In the genomic region with DNA sequence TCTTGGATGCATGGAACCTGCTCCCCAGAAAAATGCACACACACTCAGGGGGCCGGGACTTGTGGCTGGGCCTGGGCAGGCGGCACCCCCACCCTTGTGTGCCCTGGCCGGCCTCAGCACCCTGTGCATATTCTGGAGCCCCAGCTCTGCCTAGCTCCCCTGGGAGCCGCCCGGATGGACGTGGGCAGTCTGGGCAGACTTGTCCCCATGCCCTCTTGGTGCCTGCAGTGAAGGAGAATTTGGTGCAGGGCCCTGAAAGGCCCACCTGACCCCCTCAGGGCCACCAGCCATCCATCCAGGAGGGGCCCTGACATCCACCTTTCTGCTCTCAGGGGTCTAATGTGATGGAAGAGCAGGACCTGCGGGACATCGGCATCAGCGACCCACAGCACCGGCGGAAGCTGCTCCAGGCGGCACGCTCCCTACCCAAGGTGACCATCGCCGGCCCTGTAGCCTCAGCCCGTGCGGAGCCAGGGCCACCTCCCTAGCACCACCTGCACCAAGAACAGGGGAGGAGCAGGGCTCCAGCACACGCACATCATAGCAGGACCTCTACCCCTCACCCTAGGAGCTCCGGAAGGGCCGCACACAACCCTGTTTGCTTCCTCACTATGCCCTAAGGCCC, we compare ENCODE assay signal across 20 cellular contexts.
A peak's percentile ranks its signal among the peaks of the same experiment; 100 is the strongest.
DNase-seq lines count a peak whose midpoint lies in the region; ATAC-seq, FAIRE-seq and TF ChIP-seq lines count a peak whose summit lies in the region.
"Had no signal": no experiment of that assay in that cellular context is flagged by ENCODE, and none has a peak within 500 bp of the region (broad histone marks: within the 10 kb centered on the region; RNA-seq: fewer than 3 reads in every experiment).

No MANE protein-coding gene starts in this region.

- H4K91ac ChIP-seq in trophoblast cell (ENCODE audit: low read depth, low read length): no peak overlapping the region

- no peak for TF ChIP-seq POLR2A in right lobe of liver (IDR thresholded peaks at IDR 0.05)
- no peak for TF ChIP-seq POLR2A in HepG2 (IDR thresholded peaks at IDR 0.05; ENCODE audit: insufficient read depth in 1 of 2, low read depth in 2 of 2, low read length in 2 of 2)

- no CpG with 5 or more reads among the region's 20 CpGs for WGBS in right lobe of liver (ENCODE audit: insufficient coverage, low coverage, low lambda C conversion rate, missing lambda C conversion rate)
- WGBS in HepG2 (ENCODE audit: low lambda C conversion rate): 100% methylated on average over 9 of the region's 20 CpGs
- no CpG with 5 or more reads among the region's 20 CpGs for WGBS in trophoblast cell (ENCODE audit: extremely low coverage, insufficient coverage, insufficient read length)
- 96% methylated on average over 20 of the region's 20 CpGs for WGBS in smooth muscle cell (ENCODE audit: low lambda C conversion rate)

- H3K4me2 ChIP-seq in HepG2 (ENCODE audit: low read depth, low read length) (no peak overlapping the region), trophoblast cell (ENCODE audit: low read length) (no peak overlapping the region), smooth muscle cell (no peak overlapping the region)
- H3K4me2 ChIP-seq: PC-9 had no signal

- no peak overlapping the region for H3K14ac ChIP-seq in trophoblast cell (ENCODE audit: low read length)

- TF ChIP-seq CTCF in right lobe of liver (IDR thresholded peaks at IDR 0.05) (no peak), HepG2 (CRISPR knock-in tag; IDR thresholded peaks at IDR 0.05) (no peak), foreskin keratinocyte (conservative IDR thresholded peaks at IDR 0.05) (no peak), smooth muscle cell (IDR thresholded peaks at IDR 0.05; ENCODE audit: borderline replicate concordance, insufficient read depth, poor library complexity, severe bottlenecking) (no peak)

- POLR2A ChIA-PET in HepG2 (lab: Yijun Ruan, JAX): no interaction called here

- H3F3A ChIP-seq in smooth muscle cell (ENCODE audit: low read depth): no peaks in the 10 kb centered on the region

- no peak overlapping the region for H3K9ac ChIP-seq in HepG2 (ENCODE audit: insufficient read depth, low read depth, low read length)
- no peak overlapping the region for H3K9ac ChIP-seq in trophoblast cell (ENCODE audit: low read length)
- no peak overlapping the region for H3K9ac ChIP-seq in smooth muscle cell (ENCODE audit: low read depth)

- in situ Hi-C loops in HepG2 (cut with HindIII; ENCODE audit: extremely low pct_ligation_motif_present, low pct_unique_long_range_greater_than_20kb): no loop called here

- H2BK120ac ChIP-seq in trophoblast cell (ENCODE audit: insufficient read depth, low read length, poor library complexity): no peak overlapping the region

- no peak for TF ChIP-seq RAD21 in HepG2 (CRISPR knock-in tag; IDR thresholded peaks at IDR 0.05)

- no peak overlapping the region for H2AK5ac ChIP-seq in trophoblast cell (ENCODE audit: low read length)

- no peak overlapping the region for H4K12ac ChIP-seq in trophoblast cell (ENCODE audit: low read depth, low read length)

- intact Hi-C loops in right lobe of liver (cut with DNase I): no loop called here
- intact Hi-C loops in HepG2 (cut with micrococcal nuclease; ENCODE audit: unreplicated experiment): no loop called here

- peak overlapping the region; percentile 57 for H3K18ac ChIP-seq in trophoblast cell (ENCODE audit: low read length)

- H2BK12ac ChIP-seq in trophoblast cell (ENCODE audit: low read length): no peak overlapping the region

- H3K79me1 ChIP-seq in trophoblast cell (ENCODE audit: low read length): peaks cover under 1% of the 10 kb centered on the region

- H3K9me3 ChIP-seq in right lobe of liver (no peaks in the 10 kb centered on the region), HepG2 (ENCODE audit: low read length) (no peaks in the 10 kb centered on the region), trophoblast cell (ENCODE audit: insufficient read depth, low read depth, low read length) (peaks cover 6% of the 10 kb centered on the region), smooth muscle cell (replicated peaks; ENCODE audit: low read depth) (no peaks in the 10 kb centered on the region)

- TF ChIP-seq EP300 in HepG2 (IDR thresholded peaks at IDR 0.05; ENCODE audit: low read depth in 2 of 2, low read length in 2 of 2) (no peak), HepG2 (CRISPR knock-in tag; IDR thresholded peaks at IDR 0.05; ENCODE audit: borderline replicate concordance) (no peak)

- H3K4me1 ChIP-seq in right lobe of liver: no peaks in the 10 kb centered on the region
- H3K4me1 ChIP-seq in HepG2 (ENCODE audit: insufficient read depth, low read length): no peaks in the 10 kb centered on the region
- peaks cover 28% of the 10 kb centered on the region for H3K4me1 ChIP-seq in foreskin keratinocyte
- peaks cover 0 to 3% of the 10 kb centered on the region in 2 experiments for H3K4me1 ChIP-seq in trophoblast cell (ENCODE audit: control insufficient read depth in 1 of 2, insufficient read depth in 2 of 2, low read length in 2 of 2)
- no peaks in the 10 kb centered on the region for H3K4me1 ChIP-seq in smooth muscle cell (ENCODE audit: low read depth)

- H3K36me3 ChIP-seq in right lobe of liver (peaks cover 0 to 36% (median 11%) of the 10 kb centered on the region in 4 donors), HepG2 (replicated peaks in 1 of 2; ENCODE audit: control insufficient read depth in 1 of 2, insufficient read depth in 2 of 2, low read length in 2 of 2) (peaks cover 21 to 27% of the 10 kb centered on the region in 2 experiments), trophoblast cell (ENCODE audit: control insufficient read depth in 1 of 2, insufficient read depth in 2 of 2, low read length in 2 of 2) (peaks cover 91 to 92% of the 10 kb centered on the region in 2 experiments), smooth muscle cell (ENCODE audit: low read depth) (no peaks in the 10 kb centered on the region)

- H4K8ac ChIP-seq in trophoblast cell (ENCODE audit: low read depth, low read length): no peak overlapping the region

- DNase-seq in right lobe of liver: peak in 2 of 3 donors; percentile 13 to 41
- no peak for DNase-seq in HepG2 (ENCODE audit: low spot score)
- no peak for DNase-seq in foreskin keratinocyte
- no peak for DNase-seq in trophoblast cell
- DNase-seq in DMS153 (lab: John Stamatoyannopoulos, UW): no peak
- no peak for DNase-seq in activated naive CD4-positive, alpha-beta T cell treated with anti-CD3 and anti-CD28 coated beads, Interleukin-2, amount 50 U/mL, for 16 hours
- no peak for DNase-seq in smooth muscle cell (lab: John Stamatoyannopoulos, UW; ENCODE audit: unreplicated experiment)
- DNase-seq: C1 segment of cervical spinal cord, GDM1, GOT3, KG1, NCI-H1048, NCI-H1436 treated with DMSO at 0.1 percent for 48 hours, NCI-H2081, NCI-H2227 treated with DMSO at 0.1 percent for 48 hours, NCI-H524, PC-9 had no signal

- no peak overlapping the region for H3K23ac ChIP-seq in trophoblast cell (ENCODE audit: low read length)

- H3K27ac ChIP-seq in right lobe of liver (no peak overlapping the region), HepG2 (ENCODE audit: extremely low read length, insufficient read depth, low read length) (no peak overlapping the region), foreskin keratinocyte (peak overlapping the region; percentile 74), trophoblast cell (ENCODE audit: low read depth, low read length) (no peak overlapping the region), smooth muscle cell (ENCODE audit: low read depth) (no peak overlapping the region)
- H3K27ac ChIP-seq: PC-9 had no signal

- H3K4me3 ChIP-seq in right lobe of liver: no peak overlapping the region
- H3K4me3 ChIP-seq in HepG2 (replicated peaks in 1 of 3; ENCODE audit: insufficient read depth in 1 of 3, low read depth in 2 of 3, low read length in 3 of 3): no peak overlapping the region
- H3K4me3 ChIP-seq in trophoblast cell (ENCODE audit: low read depth, low read length): no peak overlapping the region
- no peak overlapping the region for H3K4me3 ChIP-seq in smooth muscle cell
- H3K4me3 ChIP-seq: GM12878, PC-9 had no signal

- BruUV-seq in HepG2 (replicated peaks; lab: Mats Ljungman, UMichigan): no TSS peak

- ATAC-seq in right lobe of liver (no peak), HepG2 (no peak), foreskin keratinocyte (no peak)
- ATAC-seq: GM12878, Right ventricle myocardium inferior had no signal

- no peak overlapping the region for H3K4ac ChIP-seq in trophoblast cell (ENCODE audit: low read depth, low read length)

- H4K20me1 ChIP-seq in HepG2 (ENCODE audit: insufficient read depth, low read length) (no peaks in the 10 kb centered on the region), smooth muscle cell (ENCODE audit: low read depth) (no peaks in the 10 kb centered on the region)

- no peak overlapping the region for H2AFZ ChIP-seq in HepG2 (ENCODE audit: low read length)
- no peak overlapping the region for H2AFZ ChIP-seq in trophoblast cell (ENCODE audit: insufficient read depth, low read length, poor library complexity)
- H2AFZ ChIP-seq in smooth muscle cell (ENCODE audit: low read depth): no peak overlapping the region
- H2AFZ ChIP-seq: PC-9 had no signal

- FAIRE-seq in HepG2 (lab: Jason Lieb, UNC): no peak
- FAIRE-seq: GM12878, GM18507 had no signal

- H2BK5ac ChIP-seq in trophoblast cell (ENCODE audit: low read depth, low read length, poor library complexity): no peak overlapping the region

- H3K79me2 ChIP-seq in HepG2 (ENCODE audit: insufficient read depth, low read length) (no peaks in the 10 kb centered on the region), trophoblast cell (ENCODE audit: control insufficient read depth, insufficient read depth, low read length, poor library complexity) (no peaks in the 10 kb centered on the region), smooth muscle cell (ENCODE audit: low read depth) (no peaks in the 10 kb centered on the region)

- H3K27me3 ChIP-seq in right lobe of liver: no peaks in the 10 kb centered on the region
- no peaks in the 10 kb centered on the region for H3K27me3 ChIP-seq in HepG2 (ENCODE audit: control insufficient read depth in 1 of 2, insufficient read depth in 2 of 2, low read length in 2 of 2)
- no peaks in the 10 kb centered on the region for H3K27me3 ChIP-seq in foreskin keratinocyte
- H3K27me3 ChIP-seq in trophoblast cell (ENCODE audit: insufficient read depth, low read length): no peaks in the 10 kb centered on the region
- H3K27me3 ChIP-seq in smooth muscle cell (ENCODE audit: low read depth): no peaks in the 10 kb centered on the region

- CTCF ChIA-PET in HepG2 (lab: Yijun Ruan, JAX; ENCODE audit: low intra/inter-chr PET ratio, low total read pairs): no interaction called here

TF ChIP-seq in HepG2, 621 proteins besides CTCF, POLR2A, EP300 and RAD21:
- TF ChIP-seq CENPT (CRISPR knock-in tag; IDR thresholded peaks at IDR 0.05; ENCODE audit: low read depth) (no peak), AGO1 (IDR thresholded peaks at IDR 0.05; ENCODE audit: low read depth, low read length, poor library complexity, severe bottlenecking) (no peak)

Comparison
In these comparisons a context has a peak if more than half of its experiments do, and no peak if none do; other contexts are left out.
1. DNase-seq: peak in right lobe of liver (2 of 3); none in HepG2 (single experiment), foreskin keratinocyte (0 of 2), trophoblast cell (0 of 2), DMS153 (single experiment), activated naive CD4-positive, alpha-beta T cell treated with anti-CD3 and anti-CD28 coated beads, Interleukin-2, amount 50 U/mL, for 16 hours (single experiment) and smooth muscle cell (single experiment).